In genomic region chr18:21242141-21243040, GRCh38 we compare ENCODE assay signal across 8 cellular contexts. TPM values are rescaled to one million over a fixed set of nuclear protein-coding genes. Genes with fewer than 3 reads are reported as not detected.
DNase-seq lines count a peak whose midpoint lies in the region; ATAC-seq and TF ChIP-seq lines count a peak whose summit lies in the region.

Gene GREB1L (plus strand): TSS chr18:21242232. CDS start chr18:21383519, 141,287 bp downstream.

- H3K9ac ChIP-seq in ES-I3 (ENCODE audit: low read depth, low read length) (peak within 1 kb of the TSS; percentile 79; the same call in 1 of the 2 replicates), muscle layer of colon (ENCODE audit: low read length) (no peak within 1 kb of the TSS)

- H3K36me3 ChIP-seq in ES-I3 (ENCODE audit: insufficient read depth, low read length) (no peaks in the 10 kb centered on the region), esophagus muscularis mucosa (no peaks in the 10 kb centered on the region), muscle layer of colon (ENCODE audit: insufficient read depth, low read length) (no peaks in the 10 kb centered on the region), thyroid gland (no peaks in the 10 kb centered on the region)

- H3K4me3 ChIP-seq in esophagus muscularis mucosa, result peak within 1 kb of the TSS; percentile 66 to 83 (median 76)
- peak within 1 kb of the TSS; percentile 18 to 60 for H3K4me3 ChIP-seq in muscle layer of colon (ENCODE audit: low read depth in 1 of 2, low read length in 2 of 2)
- H3K4me3 ChIP-seq in thyroid gland (replicated peaks in 1 of 3), result peak within 1 kb of the TSS; percentile 53 to 79 (median 71)

- TF ChIP-seq EP300 in esophagus muscularis mucosa (IDR thresholded peaks at IDR 0.05), result no peak

- peak; percentile 77 for DNase-seq in HK-2 (ENCODE audit: unreplicated experiment)
- DNase-seq in esophagus muscularis mucosa (ENCODE audit: extremely low spot score), result no peak
- DNase-seq in thyroid gland, result peak; percentile 81 to 87
- no peak for DNase-seq in UCSD-AML1 (lab: John Stamatoyannopoulos, UW; ENCODE audit: unreplicated experiment)

- H3K9me3 ChIP-seq in ES-I3 (ENCODE audit: control insufficient read depth, insufficient read depth, low read length) (no peaks in the 10 kb centered on the region), esophagus muscularis mucosa (no peaks in the 10 kb centered on the region), muscle layer of colon (ENCODE audit: low read length) (no peaks in the 10 kb centered on the region), thyroid gland (no peaks in the 10 kb centered on the region)

- H3K27ac ChIP-seq in esophagus muscularis mucosa (replicated peaks in 1 of 4) (peak within 1 kb of the TSS; percentile 73 to 81 (median 76)), muscle layer of colon (ENCODE audit: low read depth, low read length) (no peak within 1 kb of the TSS), thyroid gland (peak within 1 kb of the TSS; percentile 61 to 88 (median 80))

- H3K27me3 ChIP-seq in esophagus muscularis mucosa (peaks cover 0 to 37% (median 3%) of the 10 kb centered on the region in 4 donors), muscle layer of colon (ENCODE audit: control insufficient read depth in 1 of 2, insufficient read depth in 2 of 2, low read length in 2 of 2) (peaks cover 16 to 19% of the 10 kb centered on the region in 2 donors), thyroid gland (no peaks in the 10 kb centered on the region)

- TF ChIP-seq POLR2A in esophagus muscularis mucosa (IDR thresholded peaks at IDR 0.05; ENCODE audit: low read depth) (no peak), thyroid gland (IDR thresholded peaks at IDR 0.05) (peak in 1 of 2 donors; percentile 69)

- intact Hi-C loops in esophagus muscularis mucosa (cut with DNase I) (loop anchor here (5.0 kb wide), 1 partner anchor 205 kb away; no protein-coding TSS in a partner anchor), thyroid gland (cut with DNase I) (loop anchor here (10.0 kb wide), 1 partner anchor 132 kb away; no protein-coding TSS in a partner anchor)

- TF ChIP-seq CTCF in esophagus muscularis mucosa (IDR thresholded peaks at IDR 0.05) (peak in 2 of 3 experiments; percentile 45 to 50), thyroid gland (IDR thresholded peaks at IDR 0.05) (peak in 4 of 6 experiments; percentile 28 to 71 (median 48))

- ATAC-seq in SK-N-SH treated with all-trans-retinoic acid at 6 μM for 48 hours (peak; percentile 93), HG02588 (IDR thresholded peaks at IDR 0.05; ENCODE audit: unreplicated experiment) (no peak)

- under 1% methylated on average over 48 of the region's 115 CpGs for WGBS in esophagus muscularis mucosa
- WGBS in thyroid gland, 2 donors, result 1 to 2% methylated on average over 10 to 33 of the region's 115 CpGs

- H3K4me1 ChIP-seq in ES-I3 (ENCODE audit: insufficient read depth, low read length) (peaks cover 3% of the 10 kb centered on the region; the same call in 1 of the 2 replicates), esophagus muscularis mucosa (peaks cover 0 to 29% (median 29%) of the 10 kb centered on the region in 4 donors), muscle layer of colon (ENCODE audit: insufficient read depth, low read length) (no peaks in the 10 kb centered on the region), thyroid gland (peaks cover 5 to 7% of the 10 kb centered on the region in 2 donors)

TF ChIP-seq in SK-N-SH treated with all-trans-retinoic acid at 6 μM for 48 hours, 23 proteins besides CTCF, POLR2A, EP300 and RAD21 (continues in another document):
- TF ChIP-seq OSR1 (CRISPR knock-in tag; IDR thresholded peaks at IDR 0.05) (no peak), PATZ1 (CRISPR knock-in tag; IDR thresholded peaks at IDR 0.05; ENCODE audit: borderline replicate concordance) (no peak), GLIS3 (CRISPR knock-in tag; IDR thresholded peaks at IDR 0.05) (no peak), ZFP3 (CRISPR knock-in tag; IDR thresholded peaks at IDR 0.05) (no peak), ISL1 (CRISPR knock-in tag; IDR thresholded peaks at IDR 0.05) (no peak), ZFP30 (CRISPR knock-in tag; IDR thresholded peaks at IDR 0.05) (no peak), TOX (CRISPR knock-in tag; IDR thresholded peaks at IDR 0.05; ENCODE audit: borderline replicate concordance) (no peak), ZNF8 (CRISPR knock-in tag; IDR thresholded peaks at IDR 0.05) (no peak), BACH2 (CRISPR knock-in tag; IDR thresholded peaks at IDR 0.05; ENCODE audit: borderline replicate concordance) (no peak), TSHZ2 (CRISPR knock-in tag; IDR thresholded peaks at IDR 0.05) (no peak), RARB (CRISPR knock-in tag; IDR thresholded peaks at IDR 0.05) (no peak), ZNF70 (CRISPR knock-in tag; IDR thresholded peaks at IDR 0.05) (no peak), ZNF565 (CRISPR knock-in tag; conservative IDR thresholded peaks at IDR 0.05; ENCODE audit: low read depth) (no peak), CREB5 (CRISPR knock-in tag; IDR thresholded peaks at IDR 0.05; ENCODE audit: low read depth) (no peak), SNAI2 (CRISPR knock-in tag; IDR thresholded peaks at IDR 0.05) (no peak), TCF4 (CRISPR knock-in tag; IDR thresholded peaks at IDR 0.05; ENCODE audit: borderline replicate concordance) (no peak), PPARA (CRISPR knock-in tag; IDR thresholded peaks at IDR 0.05; ENCODE audit: borderline replicate concordance) (no peak), ARNTL (CRISPR knock-in tag; IDR thresholded peaks at IDR 0.05; ENCODE audit: borderline replicate concordance, low read depth) (no peak), CSRNP3 (CRISPR knock-in tag; IDR thresholded peaks at IDR 0.05) (no peak)

RNA-seq across cellular contexts. Expression of gene GREB1L, which starts in this region (rescaled TPM):
- total RNA-seq in esophagus muscularis mucosa (10 to 100 TPM; 13.2 to 16.0 (median 14.5) TPM), thyroid gland (10 to 100 TPM; 25.0 to 43.5 (median 31.8) TPM)

Comparison
In these comparisons a context has a peak if more than half of its experiments do, and no peak if none do; other contexts are left out.
1. DNase-seq: peak in HK-2 (single experiment) and thyroid gland (2 of 2); none in esophagus muscularis mucosa (single experiment) and UCSD-AML1 (single experiment).
2. Peak in every context shown above with its lines, with median percentiles within 50 percentile points of each other: H3K4me3 ChIP-seq.